ENCODE assay signal across 15 cellular contexts in the genomic region with DNA sequence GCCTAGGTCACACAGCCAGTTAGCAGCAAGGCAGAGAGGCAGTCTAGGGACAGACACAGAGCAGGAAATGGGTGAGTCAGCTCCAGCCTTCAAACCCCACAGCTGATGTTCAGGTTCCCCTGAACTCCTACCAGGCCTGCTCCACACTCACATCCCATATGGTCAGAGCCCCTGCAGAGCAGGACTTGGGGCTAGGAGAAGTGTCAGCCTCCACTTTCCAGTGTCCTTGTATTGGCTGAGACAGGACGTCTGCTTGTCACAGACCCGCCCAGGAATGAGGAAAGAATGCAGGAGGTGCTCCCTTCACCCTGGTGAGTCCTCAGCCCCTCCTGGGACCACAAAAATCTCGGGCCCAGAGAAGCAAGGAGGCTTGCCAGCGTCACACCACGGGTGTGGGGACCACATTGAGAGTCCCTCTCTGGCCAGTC.
DNase-seq lines count a peak whose midpoint lies in the region; ATAC-seq and TF ChIP-seq lines count a peak whose summit lies in the region.
"Had no signal": no experiment of that assay in that cellular context is flagged by ENCODE, and none has a peak within 500 bp of the region (broad histone marks: within the 10 kb centered on the region; RNA-seq: fewer than 3 reads in every experiment).

No MANE protein-coding gene starts in this region.

- no peak for TF ChIP-seq CTCF in fibroblast of mammary gland (conservative IDR thresholded peaks at IDR 0.05; ENCODE audit: control insufficient read depth, insufficient read depth, low read depth, low read length)
- no peak for TF ChIP-seq CTCF in prostate gland (IDR thresholded peaks at IDR 0.05)

- no peaks in the 10 kb centered on the region for H3K36me3 ChIP-seq in prostate gland
- H3K36me3 ChIP-seq: HAP-1, WERI-Rb-1 had no signal

- no peaks in the 10 kb centered on the region for H3K27me3 ChIP-seq in prostate gland (replicated peaks; ENCODE audit: insufficient read depth)

- no peaks in the 10 kb centered on the region for H3K4me1 ChIP-seq in prostate gland (replicated peaks)
- H3K4me1 ChIP-seq: HAP-1 had no signal

- POLR2A ChIA-PET in activated naive CD8-positive, alpha-beta T cell treated with anti-CD3 and anti-CD28 coated beads, Interleukin-2, amount 10 ng/mL, durations not matched to agents 7 days and 5 days (lab: Charles Lee), result no interaction called here

- no peak overlapping the region for H3K27ac ChIP-seq in prostate gland
- H3K27ac ChIP-seq: WERI-Rb-1 had no signal

- no peak overlapping the region for H3K4me3 Mint-ChIP-seq in activated naive CD8-positive, alpha-beta T cell treated with anti-CD3 and anti-CD28 coated beads, Interleukin-2, amount 10 ng/mL, durations not matched to agents 7 days and 5 days
- no peak overlapping the region for H3K4me3 Mint-ChIP-seq in activated naive CD8-positive, alpha-beta T cell treated with anti-CD3 and anti-CD28 coated beads for 36 hours
- H3K4me3 Mint-ChIP-seq in stimulated activated naive B cell treated with anti-CD40 and anti-IgM and Interleukin-4, amounts not matched to agents 10 μg/mL and 1 μg/mL and 100 μg/mL, for 72 hours, result no peak overlapping the region

- no peaks in the 10 kb centered on the region for H3K27me3 Mint-ChIP-seq in activated naive CD8-positive, alpha-beta T cell treated with anti-CD3 and anti-CD28 coated beads, Interleukin-2, amount 10 ng/mL, durations not matched to agents 7 days and 5 days
- no peaks in the 10 kb centered on the region for H3K27me3 Mint-ChIP-seq in activated naive CD8-positive, alpha-beta T cell treated with anti-CD3 and anti-CD28 coated beads for 36 hours
- H3K27me3 Mint-ChIP-seq in stimulated activated naive B cell treated with anti-CD40 and anti-IgM and Interleukin-4, amounts not matched to agents 10 μg/mL and 1 μg/mL and 100 μg/mL, for 72 hours, result peaks cover 0 to 11% of the 10 kb centered on the region in 2 donors

- TF ChIP-seq POLR2A in prostate gland (IDR thresholded peaks at IDR 0.05), result no peak

- no peak for DNase-seq in activated naive CD8-positive, alpha-beta T cell treated with anti-CD3 and anti-CD28 coated beads, Interleukin-2, amount 10 ng/mL, durations not matched to agents 7 days and 5 days
- DNase-seq in activated naive CD8-positive, alpha-beta T cell treated with anti-CD3 and anti-CD28 coated beads for 36 hours, result no peak
- DNase-seq in SW480 (ENCODE audit: low spot score), result peak; percentile 15
- peak; percentile 59 for DNase-seq in fibroblast of mammary gland (ENCODE audit: low read depth)
- no peak for DNase-seq in stimulated activated naive B cell treated with anti-CD40 and anti-IgM and Interleukin-4, amounts not matched to agents 10 μg/mL and 1 μg/mL and 100 μg/mL, for 72 hours
- DNase-seq in prostate gland (ENCODE audit: low spot score), result no peak
- no peak for DNase-seq in NCI-H524 (lab: John Stamatoyannopoulos, UW)
- DNase-seq: anterior cingulate cortex, DMS79 treated with DMSO at 0.1 percent for 48 hours, NCI-H146, SIG-M5, WERI-Rb-1 had no signal

- 59% methylated on average over 4 of the region's 5 CpGs for WGBS in prostate gland

- peak; percentile 54 for ATAC-seq in activated naive CD8-positive, alpha-beta T cell treated with anti-CD3 and anti-CD28 coated beads, Interleukin-2, amount 10 ng/mL, durations not matched to agents 7 days and 5 days (ENCODE audit: low read depth)
- ATAC-seq in stimulated activated naive B cell treated with anti-CD40 and anti-IgM and Interleukin-4, amounts not matched to agents 10 μg/mL and 1 μg/mL and 100 μg/mL, for 72 hours (replicated peaks), result peak; percentile 15 to 27
- no peak for ATAC-seq in HG02840 (IDR thresholded peaks at IDR 0.05; ENCODE audit: low FRiP score, unreplicated experiment)

- H3K36me3 Mint-ChIP-seq in activated naive CD8-positive, alpha-beta T cell treated with anti-CD3 and anti-CD28 coated beads, Interleukin-2, amount 10 ng/mL, durations not matched to agents 7 days and 5 days, result no peaks in the 10 kb centered on the region
- no peaks in the 10 kb centered on the region for H3K36me3 Mint-ChIP-seq in activated naive CD8-positive, alpha-beta T cell treated with anti-CD3 and anti-CD28 coated beads for 36 hours
- H3K36me3 Mint-ChIP-seq in stimulated activated naive B cell treated with anti-CD40 and anti-IgM and Interleukin-4, amounts not matched to agents 10 μg/mL and 1 μg/mL and 100 μg/mL, for 72 hours, result peaks cover 0 to 2% of the 10 kb centered on the region in 2 donors

- no peak overlapping the region for H3K4me3 ChIP-seq in fibroblast of mammary gland (ENCODE audit: control insufficient read depth, low read depth, low read length)
- H3K4me3 ChIP-seq in prostate gland, result no peak overlapping the region
- H3K4me3 ChIP-seq: HAP-1, lung had no signal

- intact Hi-C loops in prostate gland (cut with DNase I), result no loop called here

- H3K9me3 ChIP-seq in prostate gland, result no peaks in the 10 kb centered on the region
- H3K9me3 ChIP-seq: HAP-1 had no signal

- H3K9me3 Mint-ChIP-seq in activated naive CD8-positive, alpha-beta T cell treated with anti-CD3 and anti-CD28 coated beads, Interleukin-2, amount 10 ng/mL, durations not matched to agents 7 days and 5 days, result no peaks in the 10 kb centered on the region
- H3K9me3 Mint-ChIP-seq in activated naive CD8-positive, alpha-beta T cell treated with anti-CD3 and anti-CD28 coated beads for 36 hours, result no peaks in the 10 kb centered on the region
- no peaks in the 10 kb centered on the region for H3K9me3 Mint-ChIP-seq in stimulated activated naive B cell treated with anti-CD40 and anti-IgM and Interleukin-4, amounts not matched to agents 10 μg/mL and 1 μg/mL and 100 μg/mL, for 72 hours

- no peak overlapping the region for H3K27ac Mint-ChIP-seq in activated naive CD8-positive, alpha-beta T cell treated with anti-CD3 and anti-CD28 coated beads, Interleukin-2, amount 10 ng/mL, durations not matched to agents 7 days and 5 days
- H3K27ac Mint-ChIP-seq in activated naive CD8-positive, alpha-beta T cell treated with anti-CD3 and anti-CD28 coated beads for 36 hours, result no peak overlapping the region
- H3K27ac Mint-ChIP-seq in stimulated activated naive B cell treated with anti-CD40 and anti-IgM and Interleukin-4, amounts not matched to agents 10 μg/mL and 1 μg/mL and 100 μg/mL, for 72 hours, result no peak overlapping the region

- peaks cover 7% of the 10 kb centered on the region for H3K4me1 Mint-ChIP-seq in activated naive CD8-positive, alpha-beta T cell treated with anti-CD3 and anti-CD28 coated beads, Interleukin-2, amount 10 ng/mL, durations not matched to agents 7 days and 5 days
- peaks cover 2% of the 10 kb centered on the region for H3K4me1 Mint-ChIP-seq in activated naive CD8-positive, alpha-beta T cell treated with anti-CD3 and anti-CD28 coated beads for 36 hours
- H3K4me1 Mint-ChIP-seq in stimulated activated naive B cell treated with anti-CD40 and anti-IgM and Interleukin-4, amounts not matched to agents 10 μg/mL and 1 μg/mL and 100 μg/mL, for 72 hours, result peaks cover 6 to 7% of the 10 kb centered on the region in 2 donors

Comparison
In these comparisons a context has a peak if more than half of its experiments do, and no peak if none do; other contexts are left out.
1. DNase-seq: peak in SW480 (single experiment) and fibroblast of mammary gland (single experiment); none in activated naive CD8-positive, alpha-beta T cell treated with anti-CD3 and anti-CD28 coated beads, Interleukin-2, amount 10 ng/mL, durations not matched to agents 7 days and 5 days (single experiment), activated naive CD8-positive, alpha-beta T cell treated with anti-CD3 and anti-CD28 coated beads for 36 hours (single experiment), stimulated activated naive B cell treated with anti-CD40 and anti-IgM and Interleukin-4, amounts not matched to agents 10 μg/mL and 1 μg/mL and 100 μg/mL, for 72 hours (single experiment), prostate gland (single experiment) and NCI-H524 (0 of 2).